In the genomic region with DNA sequence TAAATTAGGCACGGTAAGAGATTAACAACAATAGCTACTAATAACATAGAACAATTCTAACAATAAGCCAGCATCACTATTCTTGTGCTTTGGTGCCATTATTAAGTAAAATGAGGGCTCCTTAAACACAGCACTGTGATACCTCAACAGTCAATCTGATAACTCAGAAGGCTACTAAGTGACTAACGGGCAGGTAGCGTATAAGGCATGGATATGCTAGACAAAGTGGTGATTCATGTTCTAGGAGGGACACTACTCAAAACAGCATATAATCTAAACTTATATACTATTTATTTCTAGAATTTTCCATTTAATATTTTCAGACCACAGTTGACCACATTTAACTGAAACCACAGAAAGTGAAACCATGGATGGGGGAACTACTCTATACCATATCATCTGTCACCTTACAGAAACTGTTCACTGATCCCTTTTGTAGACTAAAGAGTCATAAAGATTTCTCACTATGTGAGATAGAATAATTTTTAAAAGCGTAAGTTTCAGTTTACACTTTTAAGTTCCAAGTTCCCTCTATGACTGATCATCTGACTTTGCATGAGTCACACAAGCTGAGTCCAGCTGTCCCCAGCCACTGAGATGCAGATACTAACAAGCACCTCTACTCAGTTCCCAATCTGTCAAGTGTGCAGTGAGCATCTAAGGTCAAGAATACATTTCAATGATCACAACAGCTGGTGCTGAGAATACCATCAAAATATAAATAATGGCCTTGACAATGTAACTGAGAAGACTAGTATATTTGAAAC, we compare ENCODE assay signal across 8 cellular contexts.
DNase-seq lines count a peak whose midpoint lies in the region; ATAC-seq and TF ChIP-seq lines count a peak whose summit lies in the region.
"Not testable (repeated sequence)": the region's sequence is repeated elsewhere in the genome, so short reads cannot be mapped to it uniquely, and the experiment has no call there.

No MANE protein-coding gene starts in this region.

- H3K27ac Mint-ChIP-seq in natural killer cell treated with Interleukin-12 subunit alpha and Interleukin-12 subunit beta and Interleukin-15 and Interleukin-18, amount 100 ng/mL, for 72 hours: not testable (repeated sequence)

- not testable (repeated sequence) for H3K4me3 ChIP-seq in PC-3 (ENCODE audit: low read length)

- BruUV-seq in PC-3 (replicated peaks; lab: Mats Ljungman, UMichigan): not testable (repeated sequence)

- ATAC-seq in GM18517 (IDR thresholded peaks at IDR 0.05; ENCODE audit: unreplicated experiment) (peak; percentile 97), GM19328 (IDR thresholded peaks at IDR 0.05; ENCODE audit: unreplicated experiment) (peak; percentile 99), GM21447 (IDR thresholded peaks at IDR 0.05; ENCODE audit: unreplicated experiment) (peak; percentile 93), HG02642 (IDR thresholded peaks at IDR 0.05; ENCODE audit: poor library complexity, unreplicated experiment) (peak; percentile 99), HG03039 (IDR thresholded peaks at IDR 0.05; ENCODE audit: unreplicated experiment) (peak; percentile 96), HG03354 (IDR thresholded peaks at IDR 0.05; ENCODE audit: poor library complexity, severe bottlenecking, unreplicated experiment) (peak; percentile 96), PC-3 (peak; percentile 87)
- ATAC-seq in natural killer cell treated with Interleukin-12 subunit alpha and Interleukin-12 subunit beta and Interleukin-15 and Interleukin-18, amount 100 ng/mL, for 72 hours: peak; percentile 36 to 85

- H3F3A ChIP-seq in PC-3 (ENCODE audit: low read length, unreplicated experiment): not testable (repeated sequence)

- H2AFZ ChIP-seq in PC-3 (ENCODE audit: low read length): not testable (repeated sequence)

- H3K27ac ChIP-seq in PC-3 (ENCODE audit: low read length): not testable (repeated sequence)

- H3K27me3 Mint-ChIP-seq in natural killer cell treated with Interleukin-12 subunit alpha and Interleukin-12 subunit beta and Interleukin-15 and Interleukin-18, amount 100 ng/mL, for 72 hours: not testable (repeated sequence)

- not testable (repeated sequence) for H3K79me2 ChIP-seq in PC-3 (ENCODE audit: low read length)

- not testable (repeated sequence) for H4K20me1 ChIP-seq in PC-3 (ENCODE audit: low read length)

- not testable (repeated sequence) for H3K4me1 Mint-ChIP-seq in natural killer cell treated with Interleukin-12 subunit alpha and Interleukin-12 subunit beta and Interleukin-15 and Interleukin-18, amount 100 ng/mL, for 72 hours (ENCODE audit: low read depth in 2 of 2)

- not testable (repeated sequence) for TF ChIP-seq CTCF in PC-3 (conservative IDR thresholded peaks at IDR 0.05; ENCODE audit: low read depth, low read length)

- POLR2A ChIA-PET in PC-3 (lab: Charles Lee; ENCODE audit: unreplicated experiment): not testable (repeated sequence)

- CTCF ChIA-PET in PC-3 (lab: Charles Lee): not testable (repeated sequence)

- intact Hi-C loops in PC-3 (cut with micrococcal nuclease): not testable (repeated sequence)

- not testable (repeated sequence) for H3K9me2 ChIP-seq in PC-3 (replicated peaks; ENCODE audit: low read length)

- H3K4me2 ChIP-seq in PC-3 (ENCODE audit: low read length): not testable (repeated sequence)

- not testable (repeated sequence) for H3K9me3 ChIP-seq in PC-3 (ENCODE audit: low read length)

- H3K4me1 ChIP-seq in PC-3 (ENCODE audit: insufficient read depth, low read length): not testable (repeated sequence)

- H3K4me3 Mint-ChIP-seq in natural killer cell treated with Interleukin-12 subunit alpha and Interleukin-12 subunit beta and Interleukin-15 and Interleukin-18, amount 100 ng/mL, for 72 hours: not testable (repeated sequence)

- H3K27me3 ChIP-seq in PC-3 (ENCODE audit: low read length): not testable (repeated sequence)

- not testable (repeated sequence) for H3K36me3 ChIP-seq in PC-3 (ENCODE audit: low read depth, low read length)

- not testable (repeated sequence) for DNase-seq in PC-3; natural killer cell treated with Interleukin-12 subunit alpha and Interleukin-12 subunit beta and Interleukin-15 and Interleukin-18, amount 100 ng/mL, for 72 hours (ENCODE audit: low spot score)

- not testable (repeated sequence) for H3K36me3 Mint-ChIP-seq in natural killer cell treated with Interleukin-12 subunit alpha and Interleukin-12 subunit beta and Interleukin-15 and Interleukin-18, amount 100 ng/mL, for 72 hours

- not testable (repeated sequence) for H3K9me3 Mint-ChIP-seq in natural killer cell treated with Interleukin-12 subunit alpha and Interleukin-12 subunit beta and Interleukin-15 and Interleukin-18, amount 100 ng/mL, for 72 hours

- H3K9ac ChIP-seq in PC-3 (ENCODE audit: low read length): not testable (repeated sequence)
